ENCODE assay signal across 7 cellular contexts in the genomic region with DNA sequence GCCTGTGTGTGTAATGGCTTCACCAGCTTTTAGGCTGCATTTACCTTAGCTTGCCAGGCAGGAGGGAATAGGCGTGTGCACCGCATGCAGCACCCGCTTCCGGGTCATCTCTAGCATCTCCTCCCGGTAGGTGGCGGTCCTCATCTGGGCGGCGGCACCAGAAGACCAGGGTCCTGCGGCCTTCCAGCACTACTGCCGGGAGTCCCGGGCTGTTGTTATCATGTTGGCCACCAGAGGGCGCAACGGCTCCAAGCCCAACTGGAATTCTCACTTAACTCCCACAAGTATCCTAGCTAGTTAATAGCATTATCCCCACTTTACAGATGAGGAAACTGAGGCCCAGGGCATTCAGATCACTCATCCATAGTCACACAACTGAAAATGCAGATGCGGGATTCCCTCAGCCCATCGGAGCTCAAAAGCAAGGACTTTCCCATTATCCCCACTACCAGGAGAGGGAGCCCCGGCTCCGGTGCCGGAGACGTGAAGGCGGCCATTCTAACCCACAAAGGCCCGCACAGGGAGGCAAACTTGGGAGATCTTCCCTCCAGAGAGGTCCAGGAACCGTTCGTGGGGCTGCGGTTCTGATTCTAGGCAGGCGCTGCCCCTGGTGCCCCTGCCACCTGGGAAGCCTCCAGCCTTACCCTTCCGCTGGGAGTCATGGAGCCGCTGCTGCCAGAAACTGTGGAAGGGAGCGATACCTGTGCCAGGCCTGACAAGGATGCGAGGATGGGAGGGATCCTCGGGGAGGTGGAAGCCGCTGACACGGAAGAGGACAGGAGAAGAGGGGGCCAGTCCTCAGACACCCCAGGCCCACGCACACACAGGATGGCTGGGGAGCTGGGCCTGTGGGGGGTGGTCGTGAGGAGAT. TPM values are rescaled to one million over a fixed set of nuclear protein-coding genes. Genes with fewer than 3 reads are reported as not detected.
DNase-seq lines count a peak whose midpoint lies in the region; ATAC-seq and TF ChIP-seq lines count a peak whose summit lies in the region.

No MANE protein-coding gene starts in this region.

- TF ChIP-seq CTCF in GM13977 (IDR thresholded peaks at IDR 0.05; ENCODE audit: extremely low read depth, insufficient read depth, missing control alignments) = peak; percentile 82

- ATAC-seq in HG03045 (IDR thresholded peaks at IDR 0.05; ENCODE audit: unreplicated experiment) = peak; percentile 48
- ATAC-seq in activated CD4-positive, CD25-positive, alpha-beta regulatory T cell treated with anti-CD3 and anti-CD28 coated beads, Interleukin-2, amount 50 U/mL, for 24 hours = peak; percentile 55 to 77
- peak; percentile 85 for ATAC-seq in left lobe of liver

- in situ Hi-C loops in GM13977 (cut with MboI; ENCODE audit: low pct_unique_long_range_greater_than_20kb, low sequenced_read_pairs, unreplicated experiment) = loop anchor here (10.0 kb wide), 2 partner anchors 50 to 110 kb away; no protein-coding TSS in a partner anchor

- DNase-seq in GM13977 (ENCODE audit: low spot score) (peak; percentile 85), NCI-H446 treated with DMSO at 0.1 percent for 48 hours (lab: John Stamatoyannopoulos, UW) (peak; percentile 10), cerebellar cortex (ENCODE audit: low spot score) (peak; percentile 68), left lobe of liver (ENCODE audit: low spot score) (peak; percentile 70)
- peak; percentile 59 to 71 (median 60) for DNase-seq in stimulated activated CD4-positive, alpha-beta T cell treated with anti-CD3 and anti-CD28 coated beads, TNF-alpha, amount 100 ng/mL, for 48 hours (ENCODE audit: low read depth in 3 of 3)

RNA-seq across cellular contexts. Expression of a gene that starts 23.9 kb away (rescaled TPM):
- 12.0 TPM for total RNA-seq in left lobe of liver

Comparison
In these comparisons a context has a peak if more than half of its experiments do, and no peak if none do; other contexts are left out.
1. Peak in every context shown above with its lines: DNase-seq and ATAC-seq.
2. DNase-seq: peak in every context shown above with its lines; median percentile 85 in GM13977; 70 in left lobe of liver; 68 in cerebellar cortex; 60 in stimulated activated CD4-positive, alpha-beta T cell treated with anti-CD3 and anti-CD28 coated beads, TNF-alpha, amount 100 ng/mL, for 48 hours; 10 in NCI-H446 treated with DMSO at 0.1 percent for 48 hours.